Comparison of ENCODE assay signal across 22 cellular contexts in the genomic region with DNA sequence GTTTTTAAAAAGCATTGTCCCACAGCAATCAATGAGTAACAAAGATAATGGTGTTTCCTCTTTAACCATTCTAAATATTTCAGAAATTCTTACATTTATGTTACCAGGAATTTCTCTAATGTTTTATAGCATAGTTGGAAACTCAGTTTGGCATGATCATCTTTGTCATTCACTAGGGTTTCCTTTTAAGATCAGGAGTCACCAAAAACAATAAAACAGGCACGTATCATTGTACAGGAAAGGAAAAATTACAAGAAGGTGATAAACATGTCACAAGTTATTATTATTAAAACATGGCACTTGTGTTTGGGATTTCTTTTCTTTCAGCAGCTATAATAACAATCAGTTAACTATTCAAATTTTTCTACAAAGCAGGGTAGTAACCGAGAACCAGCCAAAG.
DNase-seq lines count a peak whose midpoint lies in the region; ATAC-seq, FAIRE-seq and TF ChIP-seq lines count a peak whose summit lies in the region.
"Had no signal": no experiment of that assay in that cellular context is flagged by ENCODE, and none has a peak within 500 bp of the region (broad histone marks: within the 10 kb centered on the region; RNA-seq: fewer than 3 reads in every experiment).

No MANE protein-coding gene starts in this region.

- BruUV-seq in endothelial cell of umbilical vein (replicated peaks; lab: Mats Ljungman, UMichigan): no TSS peak

- H3K27ac ChIP-seq in GM23338 (ENCODE audit: low read depth) (no peak overlapping the region), SK-N-MC (peak overlapping the region; percentile 75), endothelial cell of umbilical vein (ENCODE audit: insufficient read depth, low read depth, low read length) (peak overlapping the region; percentile 45), colonic mucosa (no peak overlapping the region)
- H3K27ac ChIP-seq: BLaER1, GM23248, Peyer's patch had no signal

- POLR2A ChIA-PET in endothelial cell of umbilical vein (lab: Charles Lee): no interaction called here
- POLR2A ChIA-PET in activated CD8-positive, alpha-beta T cell treated with anti-CD3 and anti-CD28 coated beads, Interleukin-2, amount 10 ng/mL, durations not matched to agents 7 days and 5 days (lab: Charles Lee): no interaction called here

- TF ChIP-seq POLR2A in endothelial cell of umbilical vein (IDR thresholded peaks at IDR 0.05; ENCODE audit: low read depth, low read length): no peak

- FAIRE-seq in endothelial cell of umbilical vein (lab: Jason Lieb, UNC): no peak

- no peaks in the 10 kb centered on the region for H3K9me3 Mint-ChIP-seq in GM23338
- H3K9me3 Mint-ChIP-seq in activated CD8-positive, alpha-beta T cell treated with anti-CD3 and anti-CD28 coated beads, Interleukin-2, amount 10 ng/mL, durations not matched to agents 7 days and 5 days (ENCODE audit: insufficient read depth): no peaks in the 10 kb centered on the region
- H3K9me3 Mint-ChIP-seq: CD4-positive, alpha-beta T cell had no signal

- H3K4me3 Mint-ChIP-seq in GM23338: no peak overlapping the region
- no peak overlapping the region for H3K4me3 Mint-ChIP-seq in activated CD8-positive, alpha-beta T cell treated with anti-CD3 and anti-CD28 coated beads, Interleukin-2, amount 10 ng/mL, durations not matched to agents 7 days and 5 days
- H3K4me3 Mint-ChIP-seq: CD4-positive, alpha-beta T cell had no signal

- DNase-seq in GM23338 (ENCODE audit: low spot score): no peak
- no peak for DNase-seq in SK-N-MC (ENCODE audit: low read depth, low spot score)
- DNase-seq in endothelial cell of umbilical vein (ENCODE audit: low read depth, low spot score): peak; percentile 62
- DNase-seq in pulmonary artery endothelial cell (ENCODE audit: low read depth, low spot score): peak; percentile 4
- no peak for DNase-seq in colonic mucosa
- DNase-seq in islet precursor cell: no peak
- DNase-seq in activated CD8-positive, alpha-beta T cell treated with anti-CD3 and anti-CD28 coated beads, Interleukin-2, amount 10 ng/mL, durations not matched to agents 7 days and 5 days: no peak
- DNase-seq: ACHN; CD4-positive, alpha-beta T cell; COR-L47; DMS79; GM23248; Kasumi-1; NCI-H1417 treated with DMSO at 0.1 percent for 48 hours; NCI-H187 treated with DMSO at 0.1 percent for 48 hours; NCI-H2227 treated with DMSO at 0.1 percent for 48 hours; NCI-H510A treated with DMSO at 0.1 percent for 48 hours; NCI-H748 treated with DMSO at 0.1 percent for 48 hours; Peyer's patch had no signal

- no peaks in the 10 kb centered on the region for H3K9me2 ChIP-seq in GM23338 (ENCODE audit: insufficient read depth)

- H3K27ac Mint-ChIP-seq in GM23338: peak overlapping the region; percentile 84; the same call in 1 of the 2 replicates
- H3K27ac Mint-ChIP-seq in activated CD8-positive, alpha-beta T cell treated with anti-CD3 and anti-CD28 coated beads, Interleukin-2, amount 10 ng/mL, durations not matched to agents 7 days and 5 days: no peak overlapping the region
- H3K27ac Mint-ChIP-seq: CD4-positive, alpha-beta T cell had no signal

- H3K9ac ChIP-seq in SK-N-MC (ENCODE audit: insufficient read length): peak overlapping the region; percentile 52
- no peak overlapping the region for H3K9ac ChIP-seq in endothelial cell of umbilical vein (replicated peaks; ENCODE audit: extremely low read depth, insufficient read depth, low read length)
- H3K9ac ChIP-seq in colonic mucosa (ENCODE audit: low read depth in 2 of 2, low read length in 2 of 2): no peak overlapping the region
- H3K9ac ChIP-seq: BLaER1, GM23248 had no signal

- H3K27me3 Mint-ChIP-seq in GM23338 (ENCODE audit: insufficient read depth, low read depth, poor library complexity): peaks cover 2% of the 10 kb centered on the region
- H3K27me3 Mint-ChIP-seq in activated CD8-positive, alpha-beta T cell treated with anti-CD3 and anti-CD28 coated beads, Interleukin-2, amount 10 ng/mL, durations not matched to agents 7 days and 5 days (ENCODE audit: low read depth): no peaks in the 10 kb centered on the region
- H3K27me3 Mint-ChIP-seq: CD4-positive, alpha-beta T cell had no signal

- dilution Hi-C loops in endothelial cell of umbilical vein (cut with MboI; ENCODE audit: extremely low pct_ligation_motif_present, low sequenced_read_pairs): no loop called here

- H3K36me3 Mint-ChIP-seq in GM23338 (ENCODE audit: low read depth): no peaks in the 10 kb centered on the region
- H3K36me3 Mint-ChIP-seq in activated CD8-positive, alpha-beta T cell treated with anti-CD3 and anti-CD28 coated beads, Interleukin-2, amount 10 ng/mL, durations not matched to agents 7 days and 5 days (ENCODE audit: low read depth): peaks cover 4% of the 10 kb centered on the region

- H3K4me3 ChIP-seq in GM23338 (no peak overlapping the region), SK-N-MC (peak overlapping the region; percentile 9; the same call in 1 of the 2 replicates), endothelial cell of umbilical vein (replicated peaks in 1 of 3; ENCODE audit: insufficient read depth in 1 of 3, low read depth in 1 of 3, low read length in 3 of 3) (no peak overlapping the region), colonic mucosa (no peak overlapping the region)
- H3K4me3 ChIP-seq: BLaER1, GM23248, HAP-1, Peyer's patch had no signal

- peak overlapping the region; percentile 36; the same call in 1 of the 2 replicates for H3K4me2 ChIP-seq in GM23338
- peak overlapping the region; percentile 20 for H3K4me2 ChIP-seq in endothelial cell of umbilical vein (ENCODE audit: insufficient read depth, low read length)
- H3K4me2 ChIP-seq: BLaER1 had no signal

- H2AFZ ChIP-seq in GM23338 (no peak overlapping the region), endothelial cell of umbilical vein (ENCODE audit: low read depth, low read length) (no peak overlapping the region)
- H2AFZ ChIP-seq: GM23248 had no signal

- intact Hi-C loops in endothelial cell of umbilical vein (cut with micrococcal nuclease): loop anchor here (2.0 kb wide), 1 partner anchor 31 kb away; no protein-coding TSS in a partner anchor
- intact Hi-C loops in colonic mucosa (cut with DNase I): no loop called here

- H3K79me2 ChIP-seq in GM23338 (replicated peaks; ENCODE audit: insufficient read depth): no peaks in the 10 kb centered on the region
- no peaks in the 10 kb centered on the region for H3K79me2 ChIP-seq in endothelial cell of umbilical vein (ENCODE audit: control insufficient read depth, insufficient read depth, low read length)

- no peaks in the 10 kb centered on the region for H3K27me3 ChIP-seq in GM23338 (ENCODE audit: insufficient read depth)
- no peaks in the 10 kb centered on the region for H3K27me3 ChIP-seq in endothelial cell of umbilical vein (ENCODE audit: control insufficient read depth in 2 of 2, insufficient read depth in 2 of 2, low read length in 2 of 2)
- no peaks in the 10 kb centered on the region for H3K27me3 ChIP-seq in colonic mucosa
- H3K27me3 ChIP-seq: BLaER1, Peyer's patch had no signal

- TF ChIP-seq CTCF in GM23338 (conservative IDR thresholded peaks at IDR 0.05; ENCODE audit: low read depth in 2 of 2) (no peak), endothelial cell of umbilical vein (IDR thresholded peaks at IDR 0.05; ENCODE audit: extremely low read depth in 1 of 2, insufficient read depth in 1 of 2, low read depth in 1 of 2, low read length in 2 of 2) (no peak), colonic mucosa (IDR thresholded peaks at IDR 0.05) (no peak)

- H3K36me3 ChIP-seq in GM23338 (ENCODE audit: insufficient read depth): no peaks in the 10 kb centered on the region
- H3K36me3 ChIP-seq in SK-N-MC (ENCODE audit: insufficient read depth, low read length): no peaks in the 10 kb centered on the region
- no peaks in the 10 kb centered on the region for H3K36me3 ChIP-seq in endothelial cell of umbilical vein (ENCODE audit: control insufficient read depth in 2 of 2, extremely low read depth in 1 of 2, insufficient read depth in 2 of 2, low read length in 2 of 2)
- no peaks in the 10 kb centered on the region for H3K36me3 ChIP-seq in colonic mucosa
- H3K36me3 ChIP-seq: BLaER1, HAP-1, Peyer's patch had no signal

- H3K4me1 ChIP-seq in GM23338 (ENCODE audit: insufficient read depth) (peaks cover 27% of the 10 kb centered on the region), endothelial cell of umbilical vein (ENCODE audit: control insufficient read depth, extremely low read depth, insufficient read depth, low read length) (peaks cover 15% of the 10 kb centered on the region), colonic mucosa (no peaks in the 10 kb centered on the region)
- H3K4me1 ChIP-seq: BLaER1, Peyer's patch had no signal

- H3K9me1 ChIP-seq in endothelial cell of umbilical vein (replicated peaks; ENCODE audit: control insufficient read depth, extremely low read depth, insufficient read depth, low read length): no peaks in the 10 kb centered on the region

- no peaks in the 10 kb centered on the region for H3K9me3 ChIP-seq in SK-N-MC (ENCODE audit: low read depth, low read length)
- no peaks in the 10 kb centered on the region for H3K9me3 ChIP-seq in endothelial cell of umbilical vein (replicated peaks; ENCODE audit: control insufficient read depth, insufficient read depth, low read length)
- no peaks in the 10 kb centered on the region for H3K9me3 ChIP-seq in colonic mucosa
- H3K9me3 ChIP-seq: BLaER1, HAP-1, Peyer's patch had no signal

- no peaks in the 10 kb centered on the region for H3F3A ChIP-seq in GM23338 (replicated peaks; ENCODE audit: low read depth)

- peaks cover 25% of the 10 kb centered on the region for H3K4me1 Mint-ChIP-seq in GM23338
- no peaks in the 10 kb centered on the region for H3K4me1 Mint-ChIP-seq in activated CD8-positive, alpha-beta T cell treated with anti-CD3 and anti-CD28 coated beads, Interleukin-2, amount 10 ng/mL, durations not matched to agents 7 days and 5 days (ENCODE audit: low read depth)

- ATAC-seq in GM23338: no peak
- no peak for ATAC-seq in HG03432 (IDR thresholded peaks at IDR 0.05; ENCODE audit: unreplicated experiment)
- ATAC-seq in activated CD8-positive, alpha-beta T cell treated with anti-CD3 and anti-CD28 coated beads, Interleukin-2, amount 10 ng/mL, durations not matched to agents 7 days and 5 days: no peak

- CTCF ChIA-PET in endothelial cell of umbilical vein (lab: Charles Lee): no interaction called here
- CTCF ChIA-PET in activated CD8-positive, alpha-beta T cell treated with anti-CD3 and anti-CD28 coated beads, Interleukin-2, amount 10 ng/mL, durations not matched to agents 7 days and 5 days (lab: Charles Lee): no interaction called here

- H4K20me1 ChIP-seq in GM23338 (replicated peaks; ENCODE audit: insufficient read depth) (no peaks in the 10 kb centered on the region), endothelial cell of umbilical vein (replicated peaks; ENCODE audit: control insufficient read depth, extremely low read depth, insufficient read depth, low read length) (no peaks in the 10 kb centered on the region)
- H4K20me1 ChIP-seq: BLaER1 had no signal

TF ChIP-seq in GM23338, 12 proteins besides CTCF, POLR2A, EP300 and RAD21 (continues in another document):
- no peak for TF ChIP-seq ZNF114 (CRISPR knock-in tag; IDR thresholded peaks at IDR 0.05)

TF ChIP-seq in endothelial cell of umbilical vein, 7 proteins besides CTCF, POLR2A, EP300 and RAD21 (continues in another document):
- TF ChIP-seq EZH2 (IDR thresholded peaks at IDR 0.05; ENCODE audit: borderline replicate concordance, low read depth, low read length, severe bottlenecking) (no peak), FOS (IDR thresholded peaks at IDR 0.05; ENCODE audit: borderline replicate concordance, insufficient read depth, low read length) (no peak), MYC (IDR thresholded peaks at IDR 0.05; ENCODE audit: low read depth, low read length) (no peak)

Comparison
In these comparisons a context has a peak if more than half of its experiments do, and no peak if none do; other contexts are left out.
1. DNase-seq: peak in endothelial cell of umbilical vein (single experiment) and pulmonary artery endothelial cell (single experiment); none in GM23338 (single experiment), SK-N-MC (single experiment), colonic mucosa (single experiment), islet precursor cell (single experiment) and activated CD8-positive, alpha-beta T cell treated with anti-CD3 and anti-CD28 coated beads, Interleukin-2, amount 10 ng/mL, durations not matched to agents 7 days and 5 days (single experiment).
2. H3K27ac ChIP-seq: peak in SK-N-MC (single experiment) and endothelial cell of umbilical vein (single experiment); none in GM23338 (single experiment) and colonic mucosa (single experiment).